ENCODE assay signal across 26 cellular contexts in genomic region chr9:117340422-117340821, GRCh38.
"Had no signal": no experiment of that assay in that cellular context is flagged by ENCODE, and none has a peak within 500 bp of the region (broad histone marks: within the 10 kb centered on the region; RNA-seq: fewer than 3 reads in every experiment).

No MANE protein-coding gene starts in this region.

- H3K27ac ChIP-seq: coronary artery, esophagus muscularis mucosa, foreskin keratinocyte, gastroesophageal sphincter, heart right ventricle, lower lobe of right lung, ovary, psoas muscle, sigmoid colon, stomach, thyroid gland, vagina had no signal

- H3K4me1 ChIP-seq: esophagus muscularis mucosa, gastroesophageal sphincter, heart right ventricle, lower lobe of right lung, psoas muscle, sigmoid colon, thyroid gland, vagina had no signal

- H3K36me3 ChIP-seq: esophagus muscularis mucosa, gastroesophageal sphincter, heart right ventricle, lower lobe of right lung, ovary, sigmoid colon, stomach, thyroid gland, vagina had no signal

- H3K27me3 ChIP-seq: esophagus muscularis mucosa, foreskin keratinocyte, gastroesophageal sphincter, heart right ventricle, ovary, sigmoid colon, stomach, thyroid gland, vagina had no signal

- H3K4me3 ChIP-seq: coronary artery, esophagus muscularis mucosa, gastroesophageal sphincter, heart right ventricle, lower lobe of right lung, ovary, psoas muscle, sigmoid colon, stomach, thyroid gland, vagina had no signal

- H3K9me3 ChIP-seq: lower lobe of right lung, ovary, psoas muscle, sigmoid colon, stomach, thyroid gland, vagina had no signal

- DNase-seq: dermis blood vessel endothelial cell; effector memory CD4-positive, alpha-beta T cell; foreskin keratinocyte; heart right ventricle; hippocampal formation; left cardiac atrium; left ventricle myocardium superior; lower lobe of right lung; naive B cell; nephron progenitor cell; occipital lobe; ovary; posterior cingulate gyrus; psoas muscle; right cardiac atrium; sigmoid colon; stimulated activated CD4-positive, alpha-beta T cell treated with anti-CD3 and anti-CD28 coated beads, Interleukin-2, amount 100 ng/mL, for 24 hours; stimulated activated CD4-positive, alpha-beta T cell treated with anti-CD3 and anti-CD28 coated beads, Interleukin-4, amount 100 ng/mL, for 24 hours; stimulated activated naive CD4-positive, alpha-beta T cell treated with Interleukin-2 at 50 U/mL for 16 hours; stomach; thyroid gland; trophoblast cell had no signal
